ENCODE assay signal across 8 cellular contexts in genomic region chr19:47112664-47113445, GRCh38. TPM values are rescaled to one million over a fixed set of nuclear protein-coding genes. Genes with fewer than 3 reads are reported as not detected.
DNase-seq lines count a peak whose midpoint lies in the region; ATAC-seq and TF ChIP-seq lines count a peak whose summit lies in the region.

No MANE protein-coding gene starts in this region.

- peak; percentile 98 for DNase-seq in GM10248 (ENCODE audit: extremely low spot score)
- DNase-seq in NCI-H1092 (lab: John Stamatoyannopoulos, UW), result peak; percentile 97
- DNase-seq in SK-N-SH, result peak; percentile 92
- DNase-seq in activated naive CD4-positive, alpha-beta T cell treated with anti-CD3 and anti-CD28 coated beads, Interleukin-2, amount 50 U/mL, for 72 hours (ENCODE audit: low spot score in 2 of 2), result peak; percentile 99 to 100
- DNase-seq in globus pallidus (ENCODE audit: low spot score), result peak; percentile 98
- DNase-seq in nucleus accumbens (lab: John Stamatoyannopoulos, UW), result peak; percentile 85 to 100 (median 98)
- peak; percentile 99 for DNase-seq in suprapubic skin (ENCODE audit: low spot score in 2 of 2)

- no peak for TF ChIP-seq RAD21 in SK-N-SH (IDR thresholded peaks at IDR 0.05; ENCODE audit: low read length)

- peak; percentile 85 for ATAC-seq in HG02610 (IDR thresholded peaks at IDR 0.05; ENCODE audit: unreplicated experiment)
- peak; percentile 81 to 85 for ATAC-seq in activated naive CD4-positive, alpha-beta T cell treated with anti-CD3 and anti-CD28 coated beads, Interleukin-2, amount 50 U/mL, for 72 hours

- H3K4me3 ChIP-seq in SK-N-SH (ENCODE audit: low read depth in 2 of 2, low read length in 1 of 2) (peak overlapping the region; percentile 78 to 92), suprapubic skin (peak overlapping the region; percentile 97)

- peak overlapping the region; percentile 99 to 100 for H3K27ac ChIP-seq in SK-N-SH (ENCODE audit: low read depth in 2 of 2, low read length in 1 of 2)
- peak overlapping the region; percentile 99 for H3K27ac ChIP-seq in suprapubic skin

- CTCF ChIA-PET in GM10248 (lab: Yijun Ruan, JAX), result interaction anchor here (0.8 to 8.1 kb wide), 14 partner anchors 11 to 256 kb away, joined by 3 to 57 read pairs (median 6); partner anchors contain the start of gene SAE1
- CTCF ChIA-PET in SK-N-SH (lab: Yijun Ruan, JAX), result interaction anchor here (0.7 to 4.3 kb wide), 7 partner anchors 13 to 134 kb away, joined by 3 to 26 read pairs (median 10); partner anchors contain the start of gene SAE1

- no peaks in the 10 kb centered on the region for H3K9me2 ChIP-seq in SK-N-SH

- H3K4me2 ChIP-seq in SK-N-SH, result peak overlapping the region; percentile 99

- no peaks in the 10 kb centered on the region for H3K9me3 ChIP-seq in SK-N-SH
- H3K9me3 ChIP-seq in suprapubic skin, result no peaks in the 10 kb centered on the region

- peaks cover 45% of the 10 kb centered on the region for H3K79me2 ChIP-seq in SK-N-SH (ENCODE audit: insufficient read depth)

- H3K36me3 Mint-ChIP-seq in activated naive CD4-positive, alpha-beta T cell treated with anti-CD3 and anti-CD28 coated beads, Interleukin-2, amount 50 U/mL, for 72 hours, result peaks cover 46 to 47% of the 10 kb centered on the region in 2 donors

- no peaks in the 10 kb centered on the region for H3K9me3 Mint-ChIP-seq in activated naive CD4-positive, alpha-beta T cell treated with anti-CD3 and anti-CD28 coated beads, Interleukin-2, amount 50 U/mL, for 72 hours

- no peak overlapping the region; the same call in 1 of the 2 replicates for H2AFZ ChIP-seq in SK-N-SH (ENCODE audit: low read depth)

- peak overlapping the region; percentile 100 for H3K9ac ChIP-seq in SK-N-SH

- peaks cover 23% of the 10 kb centered on the region for H3F3A ChIP-seq in SK-N-SH (replicated peaks; ENCODE audit: insufficient read depth)

- TF ChIP-seq EP300 in SK-N-SH (IDR thresholded peaks at IDR 0.05; ENCODE audit: borderline replicate concordance in 1 of 2, low read depth in 1 of 2, low read length in 1 of 2), result peak in 1 of 2 experiments; percentile 28; a peak in 1 of 4 replicates
- no peak for TF ChIP-seq EP300 in suprapubic skin (IDR thresholded peaks at IDR 0.05)

- under 1% methylated on average over 50 of the region's 64 CpGs for WGBS in SK-N-SH (ENCODE audit: low lambda C conversion rate)
- WGBS in suprapubic skin, result under 1% methylated on average over 64 of the region's 64 CpGs

- no peaks in the 10 kb centered on the region for H4K20me1 ChIP-seq in SK-N-SH (ENCODE audit: insufficient read depth)

- H3K36me3 ChIP-seq in SK-N-SH (replicated peaks in 1 of 2; ENCODE audit: control insufficient read depth in 1 of 2, insufficient read depth in 2 of 2, low read length in 1 of 2) (peaks cover 13 to 15% of the 10 kb centered on the region in 2 experiments), suprapubic skin (no peaks in the 10 kb centered on the region)

- no peaks in the 10 kb centered on the region for H3K27me3 ChIP-seq in SK-N-SH (ENCODE audit: insufficient read depth)
- no peaks in the 10 kb centered on the region for H3K27me3 ChIP-seq in suprapubic skin

- TF ChIP-seq POLR2A in suprapubic skin (IDR thresholded peaks at IDR 0.05), result peak; percentile 61 to 79

- H3K4me1 ChIP-seq in SK-N-SH (ENCODE audit: control insufficient read depth in 1 of 2, insufficient read depth in 2 of 2, low read depth in 1 of 2, low read length in 1 of 2) (peaks cover 21 to 27% of the 10 kb centered on the region in 2 experiments), suprapubic skin (peaks cover 32% of the 10 kb centered on the region)

- no peak for TF ChIP-seq CTCF in GM10248 (IDR thresholded peaks at IDR 0.05; ENCODE audit: control extremely low read depth, extremely low read depth, low read depth, missing control alignments)
- no peak for TF ChIP-seq CTCF in SK-N-SH (IDR thresholded peaks at IDR 0.05)
- no peak for TF ChIP-seq CTCF in suprapubic skin (IDR thresholded peaks at IDR 0.05)

- H3K27ac Mint-ChIP-seq in activated naive CD4-positive, alpha-beta T cell treated with anti-CD3 and anti-CD28 coated beads, Interleukin-2, amount 50 U/mL, for 72 hours, result peak overlapping the region; percentile 100

- POLR2A ChIA-PET in GM10248 (lab: Yijun Ruan, JAX), result interaction anchor here (0.5 to 2.6 kb wide), 23 partner anchors 10 to 324 kb away, joined by 3 to 20 read pairs (median 4); partner anchors contain the start of genes CCDC9, SAE1 and SLC1A5
- POLR2A ChIA-PET in SK-N-SH (lab: Yijun Ruan, JAX), result interaction anchor here (0.5 to 2.5 kb wide), 17 partner anchors 9 to 512 kb away, joined by 3 to 11 read pairs (median 4); partner anchors contain the start of genes CALM3, CCDC9, SAE1 and TMEM160

TF ChIP-seq in SK-N-SH, 30 proteins besides CTCF, POLR2A, EP300 and RAD21 (continues in another document):
- no peak for TF ChIP-seq FOSL2 (IDR thresholded peaks at IDR 0.05; ENCODE audit: borderline replicate concordance, low read depth)
- peak; percentile 52; the same call in 1 of the 2 replicates for TF ChIP-seq POLR2AphosphoS5 (IDR thresholded peaks at IDR 0.05; ENCODE audit: low read depth, low read length)
- no peak for TF ChIP-seq NRF1 (IDR thresholded peaks at IDR 0.05; ENCODE audit: low read depth, low read length)
- TF ChIP-seq FOXM1 (IDR thresholded peaks at IDR 0.05; ENCODE audit: low read depth), result peak; percentile 39; the same call in 1 of the 2 replicates
- peak; percentile 91 for TF ChIP-seq YY1 (IDR thresholded peaks at IDR 0.05; ENCODE audit: low read depth)
- TF ChIP-seq FOXJ3 (CRISPR knock-in tag; IDR thresholded peaks at IDR 0.05), result peak; percentile 63; the same call in 1 of the 2 replicates
- TF ChIP-seq GABPA (IDR thresholded peaks at IDR 0.05; ENCODE audit: low read depth), result no peak; the same call in 1 of the 2 replicates
- peak; percentile 60; the same call in 1 of the 2 replicates for TF ChIP-seq MXI1 (IDR thresholded peaks at IDR 0.05; ENCODE audit: low read depth, low read length)
- TF ChIP-seq ZBTB33 (IDR thresholded peaks at IDR 0.05; ENCODE audit: borderline replicate concordance, low read depth), result no peak
- peak; percentile 31 for TF ChIP-seq CHD2 (IDR thresholded peaks at IDR 0.05; ENCODE audit: low read length, partially characterized antibody)
- TF ChIP-seq TEAD4 (IDR thresholded peaks at IDR 0.05; ENCODE audit: borderline replicate concordance, insufficient read depth), result no peak
- TF ChIP-seq MAX (IDR thresholded peaks at IDR 0.05; ENCODE audit: low read depth), result peak; percentile 86
- no peak for TF ChIP-seq RFX5 (IDR thresholded peaks at IDR 0.05; ENCODE audit: low read length)
- TF ChIP-seq REST (IDR thresholded peaks at IDR 0.05; ENCODE audit: low read depth, low read length), result peak; percentile 44; the same call in 1 of the 2 replicates

RNA-seq across cellular contexts. Expression of gene ZC3H4, which starts 0.7 kb away (rescaled TPM):
- 3.9 and 7.6 TPM in 2 replicates for polyA plus RNA-seq in SK-N-SH (2012; rRNA removed)
- 4.6 and 5.7 TPM in 2 replicates for polyA plus RNA-seq in SK-N-SH (2012; cell fraction: cytosol; rRNA removed)
- polyA plus RNA-seq in SK-N-SH (2012; cell fraction: nucleus; rRNA removed), result 14.8 and 20.3 TPM in 2 replicates
- 100 to 1,000 TPM in 1 of 2 donors, 10 to 100 TPM in 1; 49.8 to 112 TPM for total RNA-seq in activated naive CD4-positive, alpha-beta T cell treated with anti-CD3 and anti-CD28 coated beads, Interleukin-2, amount 50 U/mL, for 72 hours
- 10 to 100 TPM; 24.2 to 42.8 (median 31.7) TPM for total RNA-seq in suprapubic skin

RNA-seq across cellular contexts. Expression of gene SAE1, which starts 17.8 kb away (rescaled TPM):
- polyA plus RNA-seq in SK-N-SH (2012; rRNA removed), result 123 and 126 TPM in 2 replicates
- polyA plus RNA-seq in SK-N-SH (2012; cell fraction: cytosol; rRNA removed), result 137 and 140 TPM in 2 replicates
- polyA plus RNA-seq in SK-N-SH (2012; cell fraction: nucleus; rRNA removed), result 44.7 and 62.7 TPM in 2 replicates
- 100 to 1,000 TPM; 121 to 178 TPM for total RNA-seq in activated naive CD4-positive, alpha-beta T cell treated with anti-CD3 and anti-CD28 coated beads, Interleukin-2, amount 50 U/mL, for 72 hours
- 10 to 100 TPM; 22.4 to 51.9 (median 44.7) TPM for total RNA-seq in suprapubic skin

Comparison
In these comparisons a context has a peak if more than half of its experiments do, and no peak if none do; other contexts are left out.
1. Peak in every context shown above with its lines: DNase-seq, ATAC-seq, H3K4me3 ChIP-seq and H3K27ac ChIP-seq.